ENCODE assay signal across 25 cellular contexts in genomic region chr10:42869977-42870350, GRCh38.
A peak's percentile ranks its signal among the peaks of the same experiment; 100 is the strongest.
DNase-seq lines count a peak whose midpoint lies in the region; ATAC-seq, FAIRE-seq and TF ChIP-seq lines count a peak whose summit lies in the region.
"Had no signal": no experiment of that assay in that cellular context is flagged by ENCODE, and none has a peak within 500 bp of the region (broad histone marks: within the 10 kb centered on the region; RNA-seq: fewer than 3 reads in every experiment).

No MANE protein-coding gene starts in this region.

- H2BK120ac ChIP-seq in H1 (replicated peaks; ENCODE audit: low read depth, low read length) = no peak overlapping the region

- H2AFZ ChIP-seq in H1 (ENCODE audit: low read length) = no peak overlapping the region
- H2AFZ ChIP-seq: GM23338 had no signal

- H3K9ac ChIP-seq in H1 (replicated peaks in 1 of 4; ENCODE audit: extremely low read depth in 1 of 4, low read depth in 3 of 4, low read length in 3 of 4) = no peak overlapping the region

- H3K27me3 ChIP-seq in right atrium auricular region (peaks cover 0 to 4% of the 10 kb centered on the region in 2 donors), H1 (replicated peaks in 1 of 4; ENCODE audit: control insufficient read depth in 3 of 4, extremely low read depth in 1 of 4, insufficient read depth in 3 of 4, low read length in 3 of 4) (peaks cover 0 to 15% (median 12%) of the 10 kb centered on the region in 4 experiments; a peak in 4 of 7 replicates), lung (ENCODE audit: control insufficient read depth, insufficient read depth) (no peaks in the 10 kb centered on the region)
- H3K27me3 ChIP-seq: BE2C had no signal

- intact Hi-C loops in left ventricle myocardium superior (cut with micrococcal nuclease) = loop anchor here (10.0 kb wide), 1 partner anchor 225 kb away; no protein-coding TSS in a partner anchor

- H3K79me2 ChIP-seq in H1 (ENCODE audit: control insufficient read depth in 1 of 2, insufficient read depth in 2 of 2, low read length in 2 of 2) = no peaks in the 10 kb centered on the region

- peaks cover 3% of the 10 kb centered on the region for H3K4me1 Mint-ChIP-seq in type B pancreatic cell (ENCODE audit: unreplicated experiment)

- no peaks in the 10 kb centered on the region for H3K9me3 Mint-ChIP-seq in type B pancreatic cell
- H3K9me3 Mint-ChIP-seq: CD4-positive, CD25-positive, alpha-beta regulatory T cell; CD8-positive, alpha-beta T cell; HFFc6 had no signal

- no peaks in the 10 kb centered on the region for H3K79me1 ChIP-seq in H1 (ENCODE audit: low read depth, low read length)

- H2AK5ac ChIP-seq in H1 (ENCODE audit: low read depth, low read length) = 0 out of 2 replicates have a peak overlapping the region, but pooled peaks have one; percentile 39

- H3K27ac ChIP-seq in right atrium auricular region (no peak overlapping the region), H1 (ENCODE audit: low read depth, low read length) (no peak overlapping the region), lung (ENCODE audit: low read depth in 1 of 2, low read length in 1 of 2) (no peak overlapping the region)
- H3K27ac ChIP-seq: A549, C4-2B had no signal

- no peak overlapping the region for H2BK20ac ChIP-seq in H1 (ENCODE audit: low read length)

- H4K5ac ChIP-seq in H1 (ENCODE audit: insufficient read length, low read depth, low read length) = no peak overlapping the region

- no peak for FAIRE-seq in H1 (lab: Jason Lieb, UNC)
- FAIRE-seq in urothelium cell line (lab: Jason Lieb, UNC) = peak; percentile 72
- FAIRE-seq: A549, GM12878, H54 had no signal

- no peak overlapping the region for H3K14ac ChIP-seq in H1 (ENCODE audit: insufficient read length)

- H2BK12ac ChIP-seq in H1 (ENCODE audit: low read depth, low read length) = no peak overlapping the region

- no peak overlapping the region for H2BK15ac ChIP-seq in H1 (ENCODE audit: low read length)

- no peak overlapping the region for H4K91ac ChIP-seq in H1 (replicated peaks; ENCODE audit: insufficient read length, low read length)

- no peak overlapping the region for H3K4me3 Mint-ChIP-seq in type B pancreatic cell
- H3K4me3 Mint-ChIP-seq: CD4-positive, CD25-positive, alpha-beta regulatory T cell; CD8-positive, alpha-beta T cell; GM23338; HFFc6 had no signal

- no peak overlapping the region for H3K4ac ChIP-seq in H1 (replicated peaks; ENCODE audit: insufficient read length, low read depth, low read length)

- H3K23ac ChIP-seq in H1 (ENCODE audit: insufficient read length) = no peak overlapping the region

- H3K27me3 Mint-ChIP-seq in type B pancreatic cell = peaks cover 21% of the 10 kb centered on the region

- peaks cover 0 to 27% of the 10 kb centered on the region in 2 donors for H3K4me1 ChIP-seq in right atrium auricular region
- peaks cover 0 to 2% (median under 1%) of the 10 kb centered on the region in 4 experiments; a peak in 2 of 7 replicates for H3K4me1 ChIP-seq in H1 (replicated peaks in 1 of 4; ENCODE audit: control insufficient read depth in 3 of 4, insufficient read depth in 4 of 4, low read length in 3 of 4)
- peaks cover 0 to 13% of the 10 kb centered on the region in 2 donors for H3K4me1 ChIP-seq in lung (ENCODE audit: control insufficient read depth in 2 of 2, insufficient read depth in 2 of 2, low read length in 2 of 2)
- H3K4me1 ChIP-seq: A549, Caco-2, HAP-1 had no signal

- POLR2A ChIA-PET in H1 (lab: Charles Lee; ENCODE audit: partially characterized antibody) = interaction anchor here (0.8 to 1.4 kb wide), 2 partner anchors 87 to 209 kb away, joined by 3 to 5 read pairs; no protein-coding TSS in a partner anchor

- ATAC-seq in left ventricle myocardium superior (no peak), lung (ENCODE audit: insufficient read depth, low FRiP score) (no peak), GM21737 (IDR thresholded peaks at IDR 0.05; ENCODE audit: unreplicated experiment) (no peak)
- ATAC-seq: A549; CD8-positive, alpha-beta T cell; GM12878; GM23338 had no signal

- no peaks in the 10 kb centered on the region for H3K36me3 ChIP-seq in right atrium auricular region
- no peaks in the 10 kb centered on the region for H3K36me3 ChIP-seq in H1 (ENCODE audit: control insufficient read depth in 2 of 4, insufficient read depth in 4 of 4, low read length in 3 of 4)
- H3K36me3 ChIP-seq in lung (ENCODE audit: control insufficient read depth in 2 of 2, insufficient read depth in 2 of 2, low read length in 2 of 2) = no peaks in the 10 kb centered on the region
- H3K36me3 ChIP-seq: BE2C, HAP-1 had no signal

- H2BK5ac ChIP-seq in H1 (ENCODE audit: low read depth, low read length) = no peak overlapping the region

- 0 out of 2 replicates have a peak, but pooled peaks cover 3% of the 10 kb centered on the region for H3K23me2 ChIP-seq in H1 (ENCODE audit: low read depth, low read length)

- H3K56ac ChIP-seq in H1 (replicated peaks; ENCODE audit: insufficient read length, low read depth, low read length) = no peak overlapping the region

- no peak overlapping the region for H3K4me2 ChIP-seq in H1 (ENCODE audit: insufficient read depth in 1 of 2, low read depth in 2 of 2, low read length in 2 of 2)
- H3K4me2 ChIP-seq: A549, GM23338 had no signal

- WGBS in H1 (ENCODE audit: extremely low coverage in 1 of 2, insufficient coverage in 1 of 2, insufficient read length in 1 of 2, insufficient replicate concordance in 2 of 2, low coverage in 1 of 2, low lambda C conversion rate in 2 of 2, missing lambda C conversion rate in 1 of 2), 2 experiments = 88% methylated on average over 5 of the region's 9 CpGs; no CpG with 5 or more reads in 1 of the 2 experiments
- 91 to 97% methylated on average over 9 of the region's 9 CpGs for WGBS in lung, 2 donors

- no peak overlapping the region for H3K27ac Mint-ChIP-seq in type B pancreatic cell
- H3K27ac Mint-ChIP-seq: CD4-positive, CD25-positive, alpha-beta regulatory T cell; CD8-positive, alpha-beta T cell; GM23338; HFFc6 had no signal

- CTCF ChIA-PET in H1 (lab: Charles Lee; ENCODE audit: partially characterized antibody) = interaction anchor here (0.9 to 1.6 kb wide), 3 partner anchors 185 to 208 kb away, joined by 3 to 10 read pairs (median 4); no protein-coding TSS in a partner anchor

- DNase-seq in right atrium auricular region (ENCODE audit: low spot score) = peak; percentile 46
- DNase-seq in left ventricle myocardium superior = no peak
- DNase-seq in H1 (ENCODE audit: low read depth in 1 of 2, low spot score in 2 of 2) = no peak
- peak; percentile 27 for DNase-seq in lung (ENCODE audit: low spot score)
- DNase-seq in urothelium cell line (ENCODE audit: low spot score) = no peak
- DNase-seq in type B pancreatic cell (ENCODE audit: extremely low spot score, unreplicated experiment) = no peak
- no peak for DNase-seq in T-helper 1 cell
- DNase-seq: 8988T; ACHN; AML-193; BE2C; Caco-2; CD4-positive, CD25-positive, alpha-beta regulatory T cell; DMS79; EL; GDM1; HFFc6 had no signal

- no peak for TF ChIP-seq RAD21 in H1 (IDR thresholded peaks at IDR 0.05 in 1 of 2, conservative IDR thresholded peaks at IDR 0.05 in 1 of 2; ENCODE audit: low read depth in 2 of 2, low read length in 2 of 2)

- H3K9me3 ChIP-seq in right atrium auricular region = no peaks in the 10 kb centered on the region
- H3K9me3 ChIP-seq in H1 (ENCODE audit: insufficient read depth in 2 of 2, low read depth in 1 of 2, low read length in 1 of 2) = no peaks in the 10 kb centered on the region
- peaks cover 0 to 4% of the 10 kb centered on the region in 2 donors for H3K9me3 ChIP-seq in lung (ENCODE audit: control insufficient read depth in 2 of 2, insufficient read depth in 1 of 2, low read length in 1 of 2)
- H3K9me3 ChIP-seq: A549, BE2C, Caco-2, HAP-1 had no signal

- no peak for TF ChIP-seq POLR2A in H1 (IDR thresholded peaks at IDR 0.05; ENCODE audit: control extremely low read depth in 1 of 2, low read depth in 2 of 2, low read length in 2 of 2)

- H4K8ac ChIP-seq in H1 (ENCODE audit: extremely low read depth, insufficient read depth, low read length) = no peak overlapping the region

- no peak overlapping the region; the same call in 1 of the 2 replicates for H3K18ac ChIP-seq in H1 (ENCODE audit: extremely low read depth, low read length)

- no peak for TF ChIP-seq CTCF in right atrium auricular region (IDR thresholded peaks at IDR 0.05)
- no peak for TF ChIP-seq CTCF in H1 (IDR thresholded peaks at IDR 0.05; ENCODE audit: control extremely low read depth in 1 of 3, insufficient read depth in 1 of 3, low read depth in 1 of 3, low read length in 3 of 3)
- no peak for TF ChIP-seq CTCF in lung (IDR thresholded peaks at IDR 0.05; ENCODE audit: control extremely low read depth, extremely low read depth)
- no peak for TF ChIP-seq CTCF in type B pancreatic cell (conservative IDR thresholded peaks at IDR 0.05)

- TF ChIP-seq EP300 in H1 (IDR thresholded peaks at IDR 0.05; ENCODE audit: borderline replicate concordance in 1 of 2, low read depth in 2 of 2, low read length in 2 of 2) = no peak

- no peaks in the 10 kb centered on the region for H4K20me1 ChIP-seq in H1 (replicated peaks in 1 of 2; ENCODE audit: control insufficient read depth in 1 of 2, insufficient read depth in 2 of 2, low read length in 2 of 2)

- H3K4me3 ChIP-seq in right atrium auricular region = no peak overlapping the region
- no peak overlapping the region for H3K4me3 ChIP-seq in H1 (ENCODE audit: extremely low read depth in 1 of 4, insufficient read depth in 2 of 4, low read depth in 3 of 4, low read length in 4 of 4)
- H3K4me3 ChIP-seq in lung = no peak overlapping the region
- H3K4me3 ChIP-seq: A549, GM12878, GM23338, HAP-1 had no signal

- no peaks in the 10 kb centered on the region for H3K36me3 Mint-ChIP-seq in type B pancreatic cell
- H3K36me3 Mint-ChIP-seq: CD4-positive, CD25-positive, alpha-beta regulatory T cell; CD8-positive, alpha-beta T cell had no signal

TF ChIP-seq in H1, 55 proteins besides CTCF, POLR2A, EP300 and RAD21 (continues in another document):
- TF ChIP-seq MAX (IDR thresholded peaks at IDR 0.05) (no peak), HDAC2 (IDR thresholded peaks at IDR 0.05; ENCODE audit: borderline replicate concordance in 1 of 2, low read depth in 2 of 2, low read length in 2 of 2) (no peak), PHF8 (conservative IDR thresholded peaks at IDR 0.05; ENCODE audit: low read depth, low read length) (no peak), KDM4A (IDR thresholded peaks at IDR 0.05; ENCODE audit: low read depth, low read length, severe bottlenecking) (no peak), CTBP2 (IDR thresholded peaks at IDR 0.05; ENCODE audit: borderline replicate concordance, insufficient read depth, insufficient read length, low read length) (no peak), EZH2 (IDR thresholded peaks at IDR 0.05; ENCODE audit: low read depth, low read length, severe bottlenecking) (no peak)

Comparison
In these comparisons a context has a peak if more than half of its experiments do, and no peak if none do; other contexts are left out.
1. DNase-seq: peak in right atrium auricular region (single experiment) and lung (single experiment); none in left ventricle myocardium superior (single experiment), H1 (0 of 2), urothelium cell line (single experiment), type B pancreatic cell (single experiment) and T-helper 1 cell (0 of 5).